ENCODE assay signal across 16 cellular contexts in the genomic region with DNA sequence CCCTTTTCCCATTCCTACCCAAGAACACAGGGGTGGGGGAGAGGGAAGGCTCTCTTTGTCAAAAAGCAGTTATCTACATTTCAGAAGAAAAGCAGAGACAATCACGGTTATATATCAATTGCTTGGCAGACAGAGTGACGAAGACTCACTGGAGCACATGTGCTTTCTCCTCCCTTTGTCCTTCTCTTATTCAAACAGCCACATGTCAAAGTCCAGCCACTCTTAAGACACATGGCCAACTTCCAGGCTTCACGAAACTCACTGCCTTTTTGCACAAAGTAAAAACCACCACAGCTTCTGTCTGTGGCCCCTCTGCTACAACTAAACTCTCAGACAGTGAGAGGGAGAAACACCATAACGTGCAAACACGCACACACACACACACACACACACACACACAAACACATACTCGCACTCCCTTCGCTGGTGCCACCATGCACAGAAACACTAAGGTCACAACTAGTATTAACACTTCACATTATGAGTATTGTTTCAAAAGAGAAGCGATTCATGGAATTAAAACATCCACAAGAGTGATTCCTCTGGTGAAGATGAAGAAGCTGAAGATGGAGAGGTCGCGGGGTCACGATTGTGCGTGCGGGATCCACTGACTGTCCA. TPM values are rescaled to one million over a fixed set of nuclear protein-coding genes. Genes with fewer than 3 reads are reported as not detected.
DNase-seq lines count a peak whose midpoint lies in the region; ATAC-seq, FAIRE-seq and TF ChIP-seq lines count a peak whose summit lies in the region.
"Had no signal": no experiment of that assay in that cellular context is flagged by ENCODE, and none has a peak within 500 bp of the region (broad histone marks: within the 10 kb centered on the region; RNA-seq: fewer than 3 reads in every experiment).

No MANE protein-coding gene starts in this region.

- 78 to 80% methylated on average over 13 of the region's 13 CpGs for WGBS in heart right ventricle, 2 donors
- WGBS in small intestine, 3 donors = 63 to 80% (median 66%) methylated on average over 13 of the region's 13 CpGs
- WGBS in smooth muscle cell (ENCODE audit: low lambda C conversion rate) = 96% methylated on average over 13 of the region's 13 CpGs

- ATAC-seq in heart right ventricle = peak in 2 of 8 donors; percentile 4 to 34
- no peak for ATAC-seq in GM18505 (IDR thresholded peaks at IDR 0.05; ENCODE audit: unreplicated experiment)
- ATAC-seq: activated T-cell treated with anti-CD3 and anti-CD28 coated beads, Interleukin-2, amount 50 U/mL, for 72 hours; sciatic nerve had no signal

- no peaks in the 10 kb centered on the region for H3K79me2 ChIP-seq in smooth muscle cell (ENCODE audit: low read depth)

- H3K27ac ChIP-seq in heart right ventricle (peak overlapping the region in 7 of 10 donors; percentile 10 to 48 (median 30)), small intestine (ENCODE audit: low read depth in 1 of 2, low read length in 1 of 2) (peak overlapping the region in 1 of 2 donors; percentile 15), smooth muscle cell (ENCODE audit: low read depth) (no peak overlapping the region)
- H3K27ac ChIP-seq: epithelial cell of prostate, tibial nerve had no signal

- H3F3A ChIP-seq in smooth muscle cell (ENCODE audit: low read depth) = no peaks in the 10 kb centered on the region

- no peaks in the 10 kb centered on the region for H3K4me1 Mint-ChIP-seq in activated CD4-positive, alpha-beta T cell treated with anti-CD3 and anti-CD28 coated beads, Interleukin-2, amount 10 ng/mL, durations not matched to agents 24 days and 14 days

- no peak overlapping the region for H2AFZ ChIP-seq in smooth muscle cell (ENCODE audit: low read depth)

- TF ChIP-seq CTCF in heart right ventricle (IDR thresholded peaks at IDR 0.05) (no peak), smooth muscle cell (IDR thresholded peaks at IDR 0.05; ENCODE audit: borderline replicate concordance, insufficient read depth, poor library complexity, severe bottlenecking) (no peak)

- H3K9me3 Mint-ChIP-seq in activated CD4-positive, alpha-beta T cell treated with anti-CD3 and anti-CD28 coated beads, Interleukin-2, amount 10 ng/mL, durations not matched to agents 24 days and 14 days = no peaks in the 10 kb centered on the region
- H3K9me3 Mint-ChIP-seq: activated T-cell treated with anti-CD3 and anti-CD28 coated beads, Interleukin-2, amount 50 U/mL, for 72 hours had no signal

- H4K20me1 ChIP-seq in smooth muscle cell (ENCODE audit: low read depth) = no peaks in the 10 kb centered on the region

- H3K36me3 Mint-ChIP-seq in activated CD4-positive, alpha-beta T cell treated with anti-CD3 and anti-CD28 coated beads, Interleukin-2, amount 10 ng/mL, durations not matched to agents 24 days and 14 days (ENCODE audit: low read depth) = peaks cover 57% of the 10 kb centered on the region

- no peaks in the 10 kb centered on the region for H3K9me3 ChIP-seq in heart right ventricle
- H3K9me3 ChIP-seq in small intestine (ENCODE audit: control insufficient read depth, low read depth) = no peaks in the 10 kb centered on the region
- H3K9me3 ChIP-seq in smooth muscle cell (replicated peaks; ENCODE audit: low read depth) = no peaks in the 10 kb centered on the region
- H3K9me3 ChIP-seq: tibial nerve had no signal

- H3K4me3 ChIP-seq in heart right ventricle (no peak overlapping the region), small intestine (ENCODE audit: low read depth in 1 of 2, low read length in 2 of 2) (no peak overlapping the region), smooth muscle cell (no peak overlapping the region)
- H3K4me3 ChIP-seq: tibial nerve had no signal

- no peak overlapping the region for H3K4me2 ChIP-seq in smooth muscle cell

- no peak overlapping the region for H3K4me3 Mint-ChIP-seq in activated CD4-positive, alpha-beta T cell treated with anti-CD3 and anti-CD28 coated beads, Interleukin-2, amount 10 ng/mL, durations not matched to agents 24 days and 14 days
- H3K4me3 Mint-ChIP-seq: activated T-cell treated with anti-CD3 and anti-CD28 coated beads, Interleukin-2, amount 50 U/mL, for 72 hours had no signal

- H3K9ac ChIP-seq in smooth muscle cell (ENCODE audit: low read depth) = no peak overlapping the region

- TF ChIP-seq POLR2A in GM18505 (IDR thresholded peaks at IDR 0.05; ENCODE audit: borderline replicate concordance, extremely low read depth, insufficient read depth, insufficient read length) = no peak

- no peak for FAIRE-seq in small intestine (lab: Jason Lieb, UNC)
- FAIRE-seq: H1 had no signal

- H3K27me3 ChIP-seq in heart right ventricle (no peaks in the 10 kb centered on the region), small intestine (ENCODE audit: control insufficient read depth in 2 of 2, insufficient read depth in 2 of 2, low read length in 2 of 2) (no peaks in the 10 kb centered on the region), smooth muscle cell (ENCODE audit: low read depth) (no peaks in the 10 kb centered on the region)
- H3K27me3 ChIP-seq: tibial nerve had no signal

- peak overlapping the region; percentile 34 for H3K27ac Mint-ChIP-seq in activated CD4-positive, alpha-beta T cell treated with anti-CD3 and anti-CD28 coated beads, Interleukin-2, amount 10 ng/mL, durations not matched to agents 24 days and 14 days

- H3K27me3 Mint-ChIP-seq in activated CD4-positive, alpha-beta T cell treated with anti-CD3 and anti-CD28 coated beads, Interleukin-2, amount 10 ng/mL, durations not matched to agents 24 days and 14 days = no peaks in the 10 kb centered on the region

- H3K36me3 ChIP-seq in heart right ventricle (peaks cover 0 to 71% (median 23%) of the 10 kb centered on the region in 9 donors), small intestine (ENCODE audit: control insufficient read depth in 2 of 2, insufficient read depth in 2 of 2, low read length in 2 of 2) (peaks cover 0 to 6% of the 10 kb centered on the region in 2 donors), smooth muscle cell (ENCODE audit: low read depth) (no peaks in the 10 kb centered on the region)

- DNase-seq in activated CD4-positive, alpha-beta T cell treated with anti-CD3 and anti-CD28 coated beads, Interleukin-2, amount 10 ng/mL, durations not matched to agents 24 days and 14 days = no peak
- no peak for DNase-seq in activated CD4-positive, alpha-beta T cell treated with anti-CD3 and anti-CD28 coated beads, Interleukin-2, amount 50 U/mL, for 1 hour
- DNase-seq in heart right ventricle (no peak), small intestine (peak; percentile 80), smooth muscle cell (lab: John Stamatoyannopoulos, UW; ENCODE audit: unreplicated experiment) (no peak)
- DNase-seq: activated T-cell treated with anti-CD3 and anti-CD28 coated beads, Interleukin-2, amount 50 U/mL, for 72 hours; DMS 273 treated with DMSO at 0.1 percent for 48 hours; NCI-H1048; NCI-H524 treated with DMSO at 0.1 percent for 48 hours; SHP77 treated with DMSO at 0.1 percent for 48 hours had no signal

- intact Hi-C loops in activated CD4-positive, alpha-beta T cell treated with anti-CD3 and anti-CD28 coated beads, Interleukin-2, amount 10 ng/mL, durations not matched to agents 24 days and 14 days (cut with micrococcal nuclease) = no loop called here
- intact Hi-C loops in heart right ventricle (cut with DNase I) = no loop called here

- H3K4me1 ChIP-seq in heart right ventricle (peaks cover 0 to 17% (median 11%) of the 10 kb centered on the region in 9 donors), small intestine (ENCODE audit: control insufficient read depth in 2 of 2, insufficient read depth in 1 of 2, low read depth in 1 of 2, low read length in 1 of 2) (no peaks in the 10 kb centered on the region), smooth muscle cell (ENCODE audit: low read depth) (no peaks in the 10 kb centered on the region)
- H3K4me1 ChIP-seq: tibial nerve had no signal

RNA-seq across cellular contexts. Expression of a gene that starts 7.0 kb away (rescaled TPM):
- 14.4 and 17.5 TPM in 2 replicates for total RNA-seq in activated CD4-positive, alpha-beta T cell treated with anti-CD3 and anti-CD28 coated beads, Interleukin-2, amount 10 ng/mL, durations not matched to agents 24 days and 14 days
- total RNA-seq in heart right ventricle = 10 to 100 TPM in 2 of 10 donors, 1 to 10 TPM in 8; 4.6 to 11.5 (median 6.2) TPM
- polyA plus RNA-seq in heart right ventricle = 10 to 100 TPM in 1 of 2 donors, 1 to 10 TPM in 1; 7.0 to 10.1 TPM
- 10 to 100 TPM; 10.5 to 28.4 (median 12.2) TPM for polyA plus RNA-seq in small intestine
- 0.76 and 11.5 TPM in 2 replicates for total RNA-seq in smooth muscle cell
- 4.8 and 6.0 TPM in 2 replicates for polyA plus RNA-seq in smooth muscle cell

RNA-seq across cellular contexts. Expression of a gene that starts 16.0 kb away (rescaled TPM):
- not detected in 2 replicates for total RNA-seq in activated CD4-positive, alpha-beta T cell treated with anti-CD3 and anti-CD28 coated beads, Interleukin-2, amount 10 ng/mL, durations not matched to agents 24 days and 14 days
- total RNA-seq in heart right ventricle (not detected), smooth muscle cell (not detected in 2 replicates)
- polyA plus RNA-seq in heart right ventricle (not detected), small intestine (not detected), smooth muscle cell (not detected in 2 replicates)
- total RNA-seq: A673; activated T-cell treated with anti-CD3 and anti-CD28 coated beads, Interleukin-2, amount 50 U/mL, for 72 hours; H1; sciatic nerve; tibial nerve had no signal
- polyA plus RNA-seq: H1 had no signal

RNA-seq across cellular contexts. Expression of a gene that starts 20.3 kb away (rescaled TPM):
- 1.6 and 2.3 TPM in 2 replicates for total RNA-seq in activated CD4-positive, alpha-beta T cell treated with anti-CD3 and anti-CD28 coated beads, Interleukin-2, amount 10 ng/mL, durations not matched to agents 24 days and 14 days
- total RNA-seq in heart right ventricle (under 1 TPM in 6 of 10 donors, not detected in 4; 0.06 to 0.22 (median 0.13) TPM), smooth muscle cell (not detected in 2 replicates)
- polyA plus RNA-seq in heart right ventricle (under 1 TPM; 0.07 to 0.29 TPM), small intestine (under 1 TPM in 1 of 3 donors, not detected in 2; 0.18 TPM), smooth muscle cell (not detected in 2 replicates)

RNA-seq across cellular contexts. Expression of a gene that starts 46.5 kb away (rescaled TPM):
- 55.8 and 64.6 TPM in 2 replicates for total RNA-seq in activated CD4-positive, alpha-beta T cell treated with anti-CD3 and anti-CD28 coated beads, Interleukin-2, amount 10 ng/mL, durations not matched to agents 24 days and 14 days
- total RNA-seq in heart right ventricle (10 to 100 TPM; 24.6 to 64.4 (median 35.3) TPM), smooth muscle cell (92.8 and 113 TPM in 2 replicates)
- polyA plus RNA-seq in heart right ventricle (10 to 100 TPM; 33.3 to 76.5 TPM), small intestine (100 to 1,000 TPM; 177 to 211 (median 210) TPM), smooth muscle cell (152 and 158 TPM in 2 replicates)
